Comparison of ENCODE assay signal across 23 cellular contexts in the genomic region with DNA sequence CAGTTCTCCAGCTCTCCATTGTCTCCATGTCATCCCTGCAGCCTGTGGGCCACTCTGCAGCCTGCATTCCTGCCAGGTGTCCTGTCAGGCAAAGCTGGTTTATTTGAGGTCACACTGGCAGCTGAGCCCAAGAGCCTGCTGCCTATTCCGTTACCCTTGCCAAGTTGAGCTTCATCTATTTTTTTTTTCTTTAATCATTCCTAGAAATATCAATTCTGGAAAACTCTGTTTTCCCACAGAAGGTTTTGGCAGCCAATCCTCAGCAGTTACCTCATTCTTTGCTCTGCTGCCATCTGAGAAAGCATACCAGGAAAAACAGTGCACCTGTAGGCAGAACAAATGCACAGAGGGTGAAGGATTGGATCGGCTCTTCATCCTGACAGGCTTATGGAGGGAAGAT.
"Had no signal": no experiment of that assay in that cellular context is flagged by ENCODE, and none has a peak within 500 bp of the region (broad histone marks: within the 10 kb centered on the region; RNA-seq: fewer than 3 reads in every experiment).

No MANE protein-coding gene starts in this region.

- H3K4me3 Mint-ChIP-seq: activated CD4-positive, alpha-beta memory T cell treated with anti-CD3 and anti-CD28 coated beads for 36 hours; activated CD4-positive, alpha-beta T cell treated with anti-CD3 and anti-CD28 coated beads for 36 hours; activated CD8-positive, alpha-beta memory T cell treated with anti-CD3 and anti-CD28 coated beads, Interleukin-2, amount 10 ng/mL, durations not matched to agents 7 days and 5 days; activated T-cell treated with anti-CD3 and anti-CD28 coated beads, Interleukin-2, amount 50 U/mL, for 24 hours; nephron had no signal

- H3K9me3 ChIP-seq: esophagus muscularis mucosa, left ventricle myocardium inferior, right atrium auricular region, suprapubic skin had no signal

- H3K36me3 ChIP-seq: esophagus muscularis mucosa, left ventricle myocardium inferior, right atrium auricular region, suprapubic skin had no signal

- H3K27ac Mint-ChIP-seq: activated CD4-positive, alpha-beta memory T cell treated with anti-CD3 and anti-CD28 coated beads for 36 hours; activated CD4-positive, alpha-beta T cell treated with anti-CD3 and anti-CD28 coated beads for 36 hours; activated CD8-positive, alpha-beta memory T cell treated with anti-CD3 and anti-CD28 coated beads, Interleukin-2, amount 10 ng/mL, durations not matched to agents 7 days and 5 days; activated T-cell treated with anti-CD3 and anti-CD28 coated beads, Interleukin-2, amount 50 U/mL, for 24 hours; nephron; progenitor cell of endocrine pancreas had no signal

- H3K27ac ChIP-seq: coronary artery, esophagus muscularis mucosa, hepatocyte, left ventricle myocardium inferior, right atrium auricular region, skin epidermis, suprapubic skin had no signal

- H3K9me3 Mint-ChIP-seq: activated CD4-positive, alpha-beta memory T cell treated with anti-CD3 and anti-CD28 coated beads for 36 hours; activated T-cell treated with anti-CD3 and anti-CD28 coated beads, Interleukin-2, amount 50 U/mL, for 24 hours; nephron had no signal

- H3K36me3 Mint-ChIP-seq: activated CD4-positive, alpha-beta memory T cell treated with anti-CD3 and anti-CD28 coated beads for 36 hours; activated CD8-positive, alpha-beta memory T cell treated with anti-CD3 and anti-CD28 coated beads, Interleukin-2, amount 10 ng/mL, durations not matched to agents 7 days and 5 days had no signal

- H3K4me3 ChIP-seq: coronary artery, esophagus muscularis mucosa, hepatocyte, left ventricle myocardium inferior, right atrium auricular region, skin epidermis, suprapubic skin had no signal

- H3K27me3 ChIP-seq: esophagus muscularis mucosa, hepatocyte, right atrium auricular region, suprapubic skin had no signal

- DNase-seq: activated CD4-positive, alpha-beta memory T cell treated with anti-CD3 and anti-CD28 coated beads for 36 hours; activated CD4-positive, alpha-beta T cell treated with anti-CD3 and anti-CD28 coated beads for 36 hours; activated CD8-positive, alpha-beta memory T cell treated with anti-CD3 and anti-CD28 coated beads, Interleukin-2, amount 10 ng/mL, durations not matched to agents 7 days and 5 days; activated effector memory CD4-positive, alpha-beta T cell treated with Interleukin-2 at 50 U/mL for 16 hours; activated naive CD4-positive, alpha-beta T cell treated with anti-CD3 and anti-CD28 coated beads, Interleukin-2, amount 50 U/mL, for 16 hours; activated T-cell treated with anti-CD3 and anti-CD28 coated beads, Interleukin-2, amount 50 U/mL, for 24 hours; effector CD4-positive, alpha-beta T cell; left ventricle myocardium inferior; mesenchymal stem cell; nucleus accumbens; stimulated activated CD4-positive, alpha-beta T cell treated with anti-CD3 and anti-CD28 coated beads, Interleukin-4, amount 100 ng/mL, for 4 hours; stimulated activated CD8-positive, alpha-beta memory T cell treated with anti-CD3 and anti-CD28 coated beads, Interleukin-4, amount 100 ng/mL, for 48 hours; stimulated activated naive CD8-positive, alpha-beta T cell treated with anti-CD3 and anti-CD28 coated beads, Interleukin-15, Interleukin-2, amounts not matched to agents 100 U/mL and 50 U/mL, for 24 hours; T-helper 9 cell; trophoblast cell had no signal

- H3K4me1 Mint-ChIP-seq: activated CD4-positive, alpha-beta T cell treated with anti-CD3 and anti-CD28 coated beads for 36 hours; activated CD8-positive, alpha-beta memory T cell treated with anti-CD3 and anti-CD28 coated beads, Interleukin-2, amount 10 ng/mL, durations not matched to agents 7 days and 5 days; nephron had no signal

- H3K27me3 Mint-ChIP-seq: activated CD4-positive, alpha-beta memory T cell treated with anti-CD3 and anti-CD28 coated beads for 36 hours; activated CD4-positive, alpha-beta T cell treated with anti-CD3 and anti-CD28 coated beads for 36 hours; activated CD8-positive, alpha-beta memory T cell treated with anti-CD3 and anti-CD28 coated beads, Interleukin-2, amount 10 ng/mL, durations not matched to agents 7 days and 5 days; activated T-cell treated with anti-CD3 and anti-CD28 coated beads, Interleukin-2, amount 50 U/mL, for 24 hours had no signal
